Comparison of ENCODE assay signal across 18 cellular contexts in the genomic region with DNA sequence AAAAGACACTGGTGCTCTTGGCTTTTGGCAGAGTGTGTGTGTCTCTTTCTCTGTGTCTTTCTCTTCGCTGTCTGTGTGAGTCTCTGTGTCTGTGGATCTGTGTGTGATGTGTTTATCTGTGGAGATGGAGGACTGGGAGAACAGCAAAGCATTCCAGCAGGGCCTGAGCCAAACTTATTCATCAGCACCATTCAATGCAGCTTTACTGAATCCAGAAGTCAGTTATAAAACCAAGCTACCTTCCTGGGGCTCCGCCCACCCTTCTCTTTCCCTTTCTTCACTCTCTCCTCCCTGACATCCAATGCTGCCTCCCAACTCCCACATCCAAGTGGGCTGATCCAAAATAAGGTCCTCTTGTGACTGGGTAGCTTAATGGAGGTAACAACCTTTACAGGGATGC. TPM values are rescaled to one million over a fixed set of nuclear protein-coding genes. Genes with fewer than 3 reads are reported as not detected.
A peak's percentile ranks its signal among the peaks of the same experiment; 100 is the strongest.
DNase-seq lines count a peak whose midpoint lies in the region; ATAC-seq and TF ChIP-seq lines count a peak whose summit lies in the region.
"Had no signal": no experiment of that assay in that cellular context is flagged by ENCODE, and none has a peak within 500 bp of the region (broad histone marks: within the 10 kb centered on the region; RNA-seq: fewer than 3 reads in every experiment).

No MANE protein-coding gene starts in this region.

- TF ChIP-seq CTCF in HEK293 (tag by site-specific recombination; IDR thresholded peaks at IDR 0.05) (no peak), psoas muscle (IDR thresholded peaks at IDR 0.05) (no peak), mucosa of descending colon (IDR thresholded peaks at IDR 0.05) (no peak)

- in situ Hi-C loops in KBM-7 (cut with MboI; ENCODE audit: low pct_unique_long_range_greater_than_20kb, low sequenced_read_pairs): no loop called here

- intact Hi-C loops in psoas muscle (cut with DNase I): loop anchor here (5.0 to 10.0 kb wide), 7 partner anchors 63 to 325 kb away; no protein-coding TSS in a partner anchor
- intact Hi-C loops in mucosa of descending colon (cut with DNase I, micrococcal nuclease): no loop called here

- no peaks in the 10 kb centered on the region for H3K9me3 Mint-ChIP-seq in activated naive CD8-positive, alpha-beta T cell treated with anti-CD3 and anti-CD28 coated beads, Interleukin-2, amount 50 U/mL, for 24 hours
- H3K9me3 Mint-ChIP-seq: nephron progenitor cell had no signal

- POLR2A ChIA-PET in HEK293 (lab: Yijun Ruan, JAX): no interaction called here

- CTCF ChIA-PET in HEK293 (lab: Yijun Ruan, JAX): interaction anchor here (0.6 to 1.7 kb wide), 4 partner anchors 15 to 272 kb away, joined by 3 to 4 read pairs (median 3); no protein-coding TSS in a partner anchor

- H3K9ac ChIP-seq in iPS-15b (ENCODE audit: low read depth, low read length): no peak overlapping the region

- no peak overlapping the region for H3K27ac ChIP-seq in HEK293 (ENCODE audit: extremely low read depth, low read depth, low read length)
- H3K27ac ChIP-seq in psoas muscle: peak overlapping the region; percentile 97
- H3K27ac ChIP-seq: ascending aorta, right atrium auricular region, SK-N-MC, thoracic aorta had no signal

- DNase-seq in activated naive CD8-positive, alpha-beta T cell treated with anti-CD3 and anti-CD28 coated beads, Interleukin-2, amount 50 U/mL, for 24 hours: no peak
- DNase-seq in psoas muscle (no peak), mucosa of descending colon (no peak), T-helper 2 cell (no peak), KBM-7 (no peak)
- no peak for DNase-seq in NK-92 treated with Interleukin-12 subunit alpha and Interleukin-12 subunit beta, amount 100 ng/mL, for 24 hours (lab: John Stamatoyannopoulos, UW)
- DNase-seq: dermis blood vessel endothelial cell, left ventricle myocardium superior, MG63, NCI-H1930, NCI-H510A, nephron progenitor cell had no signal

- no peaks in the 10 kb centered on the region for H3K36me3 ChIP-seq in HEK293 (ENCODE audit: control insufficient read depth in 2 of 2, insufficient read depth in 1 of 2, low read length in 2 of 2)
- H3K36me3 ChIP-seq in iPS-15b (ENCODE audit: control insufficient read depth, insufficient read depth, low read length): no peaks in the 10 kb centered on the region
- H3K36me3 ChIP-seq in psoas muscle (ENCODE audit: insufficient read depth in 1 of 2, low read depth in 1 of 2): no peaks in the 10 kb centered on the region
- no peaks in the 10 kb centered on the region for H3K36me3 ChIP-seq in mucosa of descending colon (ENCODE audit: low read depth)
- H3K36me3 ChIP-seq: ascending aorta, MG63, right atrium auricular region, thoracic aorta had no signal

- no peaks in the 10 kb centered on the region for H3K36me3 Mint-ChIP-seq in activated naive CD8-positive, alpha-beta T cell treated with anti-CD3 and anti-CD28 coated beads, Interleukin-2, amount 50 U/mL, for 24 hours (ENCODE audit: low read depth)

- ATAC-seq in activated naive CD8-positive, alpha-beta T cell treated with anti-CD3 and anti-CD28 coated beads, Interleukin-2, amount 50 U/mL, for 24 hours: no peak
- ATAC-seq in psoas muscle (no peak), mucosa of descending colon (no peak)
- ATAC-seq: left ventricle myocardium superior had no signal

- H3K4me1 ChIP-seq in HEK293 (ENCODE audit: control insufficient read depth, insufficient read depth, low read length) (peaks cover 14% of the 10 kb centered on the region), iPS-15b (ENCODE audit: control insufficient read depth, insufficient read depth, low read length) (peaks cover 43% of the 10 kb centered on the region), psoas muscle (peaks cover 34% of the 10 kb centered on the region), mucosa of descending colon (ENCODE audit: low read depth) (peaks cover 13% of the 10 kb centered on the region)

- WGBS in psoas muscle, 3 donors: 93 to 100% (median 95%) methylated on average over 2 of the region's 2 CpGs

- H3K9me3 ChIP-seq in HEK293 (ENCODE audit: control insufficient read depth, insufficient read depth, low read depth, low read length) (no peaks in the 10 kb centered on the region), iPS-15b (ENCODE audit: control insufficient read depth, insufficient read depth, low read length) (no peaks in the 10 kb centered on the region), psoas muscle (no peaks in the 10 kb centered on the region), mucosa of descending colon (no peaks in the 10 kb centered on the region)
- H3K9me3 ChIP-seq: ascending aorta, MG63, right atrium auricular region, thoracic aorta had no signal

- no peaks in the 10 kb centered on the region for H3K27me3 Mint-ChIP-seq in activated naive CD8-positive, alpha-beta T cell treated with anti-CD3 and anti-CD28 coated beads, Interleukin-2, amount 50 U/mL, for 24 hours

- H3K27me3 ChIP-seq in iPS-15b (ENCODE audit: control insufficient read depth, insufficient read depth, low read length): peaks cover 3% of the 10 kb centered on the region
- H3K27me3 ChIP-seq in psoas muscle (ENCODE audit: insufficient read depth in 3 of 3, low read length in 2 of 3): no peaks in the 10 kb centered on the region
- H3K27me3 ChIP-seq: ascending aorta, MG63, right atrium auricular region had no signal

- peak overlapping the region; percentile 58 for H3K27ac Mint-ChIP-seq in activated naive CD8-positive, alpha-beta T cell treated with anti-CD3 and anti-CD28 coated beads, Interleukin-2, amount 50 U/mL, for 24 hours
- H3K27ac Mint-ChIP-seq: nephron progenitor cell had no signal

- no peak overlapping the region for H3K4me3 Mint-ChIP-seq in activated naive CD8-positive, alpha-beta T cell treated with anti-CD3 and anti-CD28 coated beads, Interleukin-2, amount 50 U/mL, for 24 hours
- H3K4me3 Mint-ChIP-seq: nephron progenitor cell had no signal

- no peak overlapping the region for H3K4me3 ChIP-seq in HEK293 (ENCODE audit: low read depth, low read length)
- H3K4me3 ChIP-seq in iPS-15b (ENCODE audit: low read depth, low read length): peak overlapping the region; percentile 18
- no peak overlapping the region for H3K4me3 ChIP-seq in psoas muscle
- no peak overlapping the region for H3K4me3 ChIP-seq in mucosa of descending colon
- H3K4me3 ChIP-seq: ascending aorta, MG63, right atrium auricular region, SK-N-MC, thoracic aorta had no signal

- H3K4me1 Mint-ChIP-seq in activated naive CD8-positive, alpha-beta T cell treated with anti-CD3 and anti-CD28 coated beads, Interleukin-2, amount 50 U/mL, for 24 hours: peaks cover 56% of the 10 kb centered on the region

TF ChIP-seq in HEK293, 187 proteins besides CTCF, POLR2A, EP300 and RAD21:
- TF ChIP-seq ZNF398 (tag by site-specific recombination; IDR thresholded peaks at IDR 0.05) (no peak), ZFHX2 (tag by site-specific recombination; conservative IDR thresholded peaks at IDR 0.05) (peak; percentile 60), ZNF266 (tag by site-specific recombination; IDR thresholded peaks at IDR 0.05; ENCODE audit: low read depth) (no peak), EGR2 (tag by site-specific recombination; IDR thresholded peaks at IDR 0.05; ENCODE audit: low read depth) (peak; percentile 66)
TF ChIP-seq in HEK293: peak in this region for 2.

RNA-seq across cellular contexts. Expression of gene SGMS1, which starts 3.9 kb away (rescaled TPM):
- 10 to 100 TPM in 3 of 4 donors, 1 to 10 TPM in 1; 9.4 to 16.7 (median 13.0) TPM for total RNA-seq in psoas muscle
- polyA plus RNA-seq in psoas muscle: 10 to 100 TPM in 1 of 3 donors, 1 to 10 TPM in 2; 6.2 to 14.1 (median 6.7) TPM
- 10 to 100 TPM; 14.4 to 28.4 (median 20.0) TPM for total RNA-seq in mucosa of descending colon

Comparison
In these comparisons a context has a peak if more than half of its experiments do, and no peak if none do; other contexts are left out.
1. intact Hi-C loops: an anchor here in psoas muscle (5.0 to 10.0 kb wide); none called in mucosa of descending colon.